8 cellular contexts compared by ENCODE assay signal in the genomic region with DNA sequence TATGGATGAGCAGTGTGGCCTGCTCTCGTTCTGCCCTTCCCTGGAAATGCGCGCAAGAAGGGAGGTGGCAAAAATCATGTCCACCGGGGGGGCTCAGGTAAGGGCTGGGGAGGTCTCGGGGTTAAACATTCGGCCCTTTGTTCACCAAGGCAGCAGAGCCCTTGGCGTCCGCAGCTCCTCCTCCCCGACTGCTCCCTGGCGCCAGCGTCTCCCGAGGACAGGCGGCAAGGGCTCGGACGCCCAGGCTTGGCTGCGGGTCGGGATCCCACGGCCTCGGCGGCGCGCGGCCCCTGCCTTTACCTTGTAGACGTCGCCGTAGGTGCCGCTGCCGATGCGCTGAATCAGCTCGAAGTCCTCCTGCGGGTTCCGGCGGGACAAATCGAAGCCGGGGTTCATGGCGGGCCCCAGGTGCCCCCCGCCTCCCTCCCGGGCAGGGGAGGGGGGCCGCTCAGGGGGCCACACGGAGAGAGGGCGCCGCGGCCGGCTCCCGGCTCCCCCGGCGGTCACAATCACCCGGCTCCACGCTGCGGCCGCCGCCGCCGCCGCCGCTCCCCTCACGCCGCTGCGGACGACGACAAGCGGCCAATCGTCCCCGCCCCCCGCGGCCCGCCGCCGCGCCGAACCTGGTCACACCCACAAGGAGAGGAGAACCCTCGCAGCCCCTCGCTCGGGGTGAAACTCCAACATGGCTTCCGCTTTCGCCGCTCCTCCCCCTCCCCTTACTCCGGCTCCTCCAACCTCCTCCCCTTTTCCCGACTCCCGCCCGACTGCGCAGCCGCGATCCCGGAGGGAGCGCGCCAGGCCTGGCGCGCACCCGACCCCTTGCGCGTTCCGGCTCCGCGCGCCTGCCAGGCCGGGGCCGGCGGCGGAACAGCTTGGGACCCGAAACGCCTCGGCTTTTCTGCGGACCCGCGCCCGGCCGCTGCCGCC. TPM values are rescaled to one million over a fixed set of nuclear protein-coding genes. Genes with fewer than 3 reads are reported as not detected.
DNase-seq lines count a peak whose midpoint lies in the region; ATAC-seq and TF ChIP-seq lines count a peak whose summit lies in the region.

Gene MAP4K3 (minus strand): TSS at position 694 of the 930 bp plus-strand sequence. CDS start 298 bp downstream, at position 396.

- no peaks in the 10 kb centered on the region for H3K9me2 ChIP-seq in DOHH2 (replicated peaks; ENCODE audit: control insufficient read depth, low read length)
- no peaks in the 10 kb centered on the region for H3K9me2 ChIP-seq in GM23338 (ENCODE audit: insufficient read depth)

- peak; percentile 82 for ATAC-seq in GM23338
- peak; percentile 70 to 81 (median 74) for ATAC-seq in natural killer cell

- H3K79me2 ChIP-seq in DOHH2 (ENCODE audit: control insufficient read depth, low read length) (peaks cover 48% of the 10 kb centered on the region), GM23338 (replicated peaks; ENCODE audit: insufficient read depth) (peaks cover 49% of the 10 kb centered on the region)

- peak within 1 kb of the TSS; percentile 92 for H3K4me3 Mint-ChIP-seq in GM23338
- H3K4me3 Mint-ChIP-seq in activated T-helper 2 cell treated with anti-CD3 and anti-CD28 coated beads, Interferon-gamma antibody, Interleukin-2, Interleukin-4, amounts not matched to agents 10 μg/mL and 5 μg/mL and 100 μg/mL, durations not matched to agents 14 hours and 24 hours and 36 hours (ENCODE audit: low read depth): peak within 1 kb of the TSS; percentile 89
- peak within 1 kb of the TSS; percentile 96 for H3K4me3 Mint-ChIP-seq in natural killer cell

- H3K27me3 ChIP-seq in DOHH2 (ENCODE audit: control insufficient read depth, low read length) (peaks cover 8% of the 10 kb centered on the region), GM23338 (ENCODE audit: insufficient read depth) (no peaks in the 10 kb centered on the region)

- CTCF ChIA-PET in RWPE1 (lab: Yijun Ruan, JAX): interaction anchor here (0.6 to 0.7 kb wide), 3 partner anchors 59 to 1330 kb away, joined by 4 read pairs; no protein-coding TSS in a partner anchor

- H3K27me3 Mint-ChIP-seq in GM23338 (ENCODE audit: insufficient read depth, low read depth, poor library complexity) (peaks cover 1% of the 10 kb centered on the region), natural killer cell (ENCODE audit: low read depth in 2 of 2) (no peaks in the 10 kb centered on the region)
- no peaks in the 10 kb centered on the region for H3K27me3 Mint-ChIP-seq in activated T-helper 2 cell treated with anti-CD3 and anti-CD28 coated beads, Interferon-gamma antibody, Interleukin-2, Interleukin-4, amounts not matched to agents 10 μg/mL and 5 μg/mL and 100 μg/mL, durations not matched to agents 14 hours and 24 hours and 36 hours (ENCODE audit: low read depth)

- H3F3A ChIP-seq in DOHH2 (ENCODE audit: control insufficient read depth, insufficient read depth): peaks cover 17% of the 10 kb centered on the region
- peaks cover 4% of the 10 kb centered on the region for H3F3A ChIP-seq in GM23338 (replicated peaks; ENCODE audit: low read depth)

- H3K9me3 ChIP-seq in DOHH2 (ENCODE audit: control insufficient read depth, insufficient read depth, low read length): no peaks in the 10 kb centered on the region

- H4K20me1 ChIP-seq in DOHH2 (ENCODE audit: control insufficient read depth, insufficient read depth, low read depth, low read length) (peaks cover 4% of the 10 kb centered on the region; the same call in 1 of the 2 replicates), GM23338 (replicated peaks; ENCODE audit: insufficient read depth) (peaks cover 40% of the 10 kb centered on the region)

- H3K4me2 ChIP-seq in DOHH2 (ENCODE audit: low read length) (peak within 1 kb of the TSS; percentile 83), GM23338 (peak within 1 kb of the TSS; percentile 97)

- H3K4me1 Mint-ChIP-seq in GM23338 (peaks cover 57% of the 10 kb centered on the region), natural killer cell (peaks cover 43 to 49% of the 10 kb centered on the region in 2 donors)
- H3K4me1 Mint-ChIP-seq in activated T-helper 2 cell treated with anti-CD3 and anti-CD28 coated beads, Interferon-gamma antibody, Interleukin-2, Interleukin-4, amounts not matched to agents 10 μg/mL and 5 μg/mL and 100 μg/mL, durations not matched to agents 14 hours and 24 hours and 36 hours (ENCODE audit: low read depth): peaks cover 41% of the 10 kb centered on the region

- peak within 1 kb of the TSS; percentile 16; the same call in 1 of the 2 replicates for H3K27ac ChIP-seq in DOHH2 (ENCODE audit: low read depth, low read length)
- no peak within 1 kb of the TSS; the same call in 1 of the 2 replicates for H3K27ac ChIP-seq in GM23338 (ENCODE audit: low read depth)
- peak within 1 kb of the TSS; percentile 88 for H3K27ac ChIP-seq in RWPE1

- TF ChIP-seq CTCF in DOHH2 (IDR thresholded peaks at IDR 0.05; ENCODE audit: low read depth, low read length, poor library complexity, severe bottlenecking): peak; percentile 6
- TF ChIP-seq CTCF in GM23338 (conservative IDR thresholded peaks at IDR 0.05; ENCODE audit: low read depth in 2 of 2): no peak
- TF ChIP-seq CTCF in RWPE1 (conservative IDR thresholded peaks at IDR 0.05; ENCODE audit: low read depth): no peak
- TF ChIP-seq CTCF in natural killer cell (IDR thresholded peaks at IDR 0.05): no peak

- no peaks in the 10 kb centered on the region for H3K9me3 Mint-ChIP-seq in GM23338
- peaks cover 3% of the 10 kb centered on the region for H3K9me3 Mint-ChIP-seq in activated T-helper 2 cell treated with anti-CD3 and anti-CD28 coated beads, Interferon-gamma antibody, Interleukin-2, Interleukin-4, amounts not matched to agents 10 μg/mL and 5 μg/mL and 100 μg/mL, durations not matched to agents 14 hours and 24 hours and 36 hours
- no peaks in the 10 kb centered on the region for H3K9me3 Mint-ChIP-seq in natural killer cell

- POLR2A ChIA-PET in RWPE1 (lab: Yijun Ruan, JAX; ENCODE audit: low non-redundant PET): interaction anchor here (0.6 to 0.7 kb wide), 2 partner anchors 23 to 33 kb away, joined by 3 read pairs; no protein-coding TSS in a partner anchor

- H3K4me3 ChIP-seq in DOHH2 (ENCODE audit: low read length): peak within 1 kb of the TSS; percentile 88
- H3K4me3 ChIP-seq in GM23338: peak within 1 kb of the TSS; percentile 84

- H3K27ac Mint-ChIP-seq in GM23338 (peak within 1 kb of the TSS; percentile 84), natural killer cell (peak within 1 kb of the TSS; percentile 77 to 87)
- H3K27ac Mint-ChIP-seq in activated T-helper 2 cell treated with anti-CD3 and anti-CD28 coated beads, Interferon-gamma antibody, Interleukin-2, Interleukin-4, amounts not matched to agents 10 μg/mL and 5 μg/mL and 100 μg/mL, durations not matched to agents 14 hours and 24 hours and 36 hours: peak within 1 kb of the TSS; percentile 83

- H3K36me3 ChIP-seq in DOHH2 (ENCODE audit: control insufficient read depth, low read length): peaks cover 3% of the 10 kb centered on the region; the same call in 1 of the 2 replicates
- no peaks in the 10 kb centered on the region for H3K36me3 ChIP-seq in GM23338 (ENCODE audit: insufficient read depth)

- H3K4me1 ChIP-seq in DOHH2 (ENCODE audit: control insufficient read depth, low read length) (peaks cover 35% of the 10 kb centered on the region), GM23338 (ENCODE audit: insufficient read depth) (peaks cover 56% of the 10 kb centered on the region)

- H3K36me3 Mint-ChIP-seq in GM23338 (ENCODE audit: low read depth) (peaks cover 3% of the 10 kb centered on the region; the same call in 1 of the 3 replicates), natural killer cell (no peaks in the 10 kb centered on the region)
- H3K36me3 Mint-ChIP-seq in activated T-helper 2 cell treated with anti-CD3 and anti-CD28 coated beads, Interferon-gamma antibody, Interleukin-2, Interleukin-4, amounts not matched to agents 10 μg/mL and 5 μg/mL and 100 μg/mL, durations not matched to agents 14 hours and 24 hours and 36 hours (ENCODE audit: low read depth): peaks cover 12% of the 10 kb centered on the region

- intact Hi-C loops in activated T-helper 2 cell treated with anti-CD3 and anti-CD28 coated beads, Interferon-gamma antibody, Interleukin-2, Interleukin-4, amounts not matched to agents 10 μg/mL and 5 μg/mL and 100 μg/mL, durations not matched to agents 14 hours and 24 hours and 36 hours (cut with micrococcal nuclease): loop anchor here (1.0 to 10.0 kb wide), 5 partner anchors 55 to 340 kb away; partner anchors contain the start of genes SOS1 and THUMPD2
- intact Hi-C loops in natural killer cell (cut with micrococcal nuclease): no loop called here

- DNase-seq in GM23338 (ENCODE audit: low spot score): peak; percentile 98
- DNase-seq in LHCN-M2 (ENCODE audit: low read depth): peak; percentile 92
- peak; percentile 98 for DNase-seq in RWPE1 (ENCODE audit: low spot score)
- DNase-seq in activated T-helper 2 cell treated with anti-CD3 and anti-CD28 coated beads, Interferon-gamma antibody, Interleukin-2, Interleukin-4, amounts not matched to agents 10 μg/mL and 5 μg/mL and 100 μg/mL, durations not matched to agents 14 hours and 24 hours and 36 hours (ENCODE audit: low spot score): peak; percentile 66
- DNase-seq in fibroblast of peridontal ligament (ENCODE audit: extremely low read depth): peak; percentile 88
- peak; percentile 57 for DNase-seq in natural killer cell
- peak; percentile 26 to 72 (median 60) for DNase-seq in stimulated activated naive CD4-positive, alpha-beta T cell (lab: John Stamatoyannopoulos, UW)

- peak within 1 kb of the TSS; percentile 95 for H2AFZ ChIP-seq in GM23338

TF ChIP-seq in GM23338, 12 proteins besides CTCF, POLR2A, EP300 and RAD21:
- TF ChIP-seq STAT1 (IDR thresholded peaks at IDR 0.05; ENCODE audit: unreplicated experiment) (no peak), ZNF331 (CRISPR knock-in tag; IDR thresholded peaks at IDR 0.05; ENCODE audit: low read depth) (no peak), JUNB (IDR thresholded peaks at IDR 0.05; ENCODE audit: unreplicated experiment) (no peak), EZH2phosphoT487 (IDR thresholded peaks at IDR 0.05; ENCODE audit: unreplicated experiment) (no peak), EZH2 (IDR thresholded peaks at IDR 0.05; ENCODE audit: low read depth, unreplicated experiment) (no peak), POLR2AphosphoS5 (IDR thresholded peaks at IDR 0.05; ENCODE audit: low read depth) (peak; percentile 45), CREB1 (CRISPR knock-in tag; IDR thresholded peaks at IDR 0.05; ENCODE audit: low read depth) (no peak)

RNA-seq across cellular contexts. Expression of gene MAP4K3, which starts in this region (rescaled TPM):
- total RNA-seq in GM23338 (2014; rRNA removed; shearing (Covaris generic)): 80.9 and 90.7 TPM in 2 replicates
- polyA plus RNA-seq in GM23338 (2016; fragmentation: Nextera tagmentation; extraction: Ambion mirVana): 27.4 and 33.0 TPM in 2 replicates
- total RNA-seq in LHCN-M2 (2014; rRNA removed) (35.0 and 41.4 TPM in 2 replicates), natural killer cell (10 to 100 TPM; 17.3 to 25.9 (median 20.3) TPM)
- 8.4 TPM for polyA plus RNA-seq in LHCN-M2 (2012)
- total RNA-seq in activated T-helper 2 cell treated with anti-CD3 and anti-CD28 coated beads, Interferon-gamma antibody, Interleukin-2, Interleukin-4, amounts not matched to agents 10 μg/mL and 5 μg/mL and 100 μg/mL, durations not matched to agents 14 hours and 24 hours and 36 hours: 19.3 and 22.7 TPM in 2 replicates
